1 cellular context compared by ENCODE assay signal in genomic region chr12:6865307-6865706, GRCh38. TPM values are rescaled to one million over a fixed set of nuclear protein-coding genes. Genes with fewer than 3 reads are reported as not detected.
"Had no signal": no experiment of that assay in that cellular context is flagged by ENCODE, and none has a peak within 500 bp of the region (broad histone marks: within the 10 kb centered on the region; RNA-seq: fewer than 3 reads in every experiment).

No MANE protein-coding gene starts in this region.

RNA-seq across cellular contexts. Expression of gene GNB3, which starts 24.6 kb away (rescaled TPM):
- total RNA-seq: activated CD4-positive, alpha-beta T cell treated with anti-CD3 and anti-CD28 coated beads, Interleukin-2, amount 10 ng/mL, durations not matched to agents 7 days and 5 days had no signal
